8 cellular contexts compared by ENCODE assay signal in the genomic region with DNA sequence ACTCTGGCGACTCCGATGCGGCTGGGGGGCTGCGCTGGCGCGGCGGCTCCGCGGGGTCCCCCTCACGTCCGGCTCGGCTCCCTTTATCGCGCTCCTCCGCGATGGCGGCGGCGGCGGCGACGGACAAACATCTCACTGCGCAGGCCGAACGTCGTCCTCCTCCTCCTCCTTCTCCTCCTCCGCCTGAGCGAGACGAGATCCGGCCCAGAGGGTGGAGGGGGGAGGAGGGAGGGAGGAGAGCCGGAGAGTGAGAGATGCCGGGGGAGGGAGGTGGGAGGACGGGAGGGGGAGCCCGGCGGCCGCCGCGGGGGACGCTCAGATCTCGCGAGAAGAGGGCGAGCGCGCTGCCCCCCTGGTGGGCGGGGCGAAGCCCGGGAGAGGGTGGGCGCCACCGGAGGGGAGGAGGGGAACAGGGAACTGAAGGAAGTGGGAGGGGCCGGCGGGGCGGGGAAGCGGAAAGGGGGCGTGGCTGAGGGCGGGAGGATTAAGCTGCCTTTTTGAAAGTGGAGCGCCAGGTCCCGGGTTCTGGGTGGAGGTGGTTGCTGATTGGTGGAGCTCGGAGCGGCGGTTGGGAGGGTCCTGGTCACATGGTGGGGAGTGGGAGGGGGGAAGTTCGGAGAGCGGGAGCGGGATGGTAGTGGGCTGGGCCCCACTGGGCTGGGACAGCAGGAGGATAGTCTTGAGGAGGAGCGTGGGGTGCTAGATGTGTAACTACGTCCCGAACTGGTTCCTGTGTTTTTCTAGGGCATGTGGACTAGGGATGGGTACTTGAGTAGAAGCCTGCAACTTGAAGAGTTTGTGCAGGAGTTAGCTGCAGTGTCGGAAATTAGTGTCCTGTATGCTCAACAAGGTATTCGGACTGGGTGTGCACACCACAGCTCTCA. TPM values are rescaled to one million over a fixed set of nuclear protein-coding genes. Genes with fewer than 3 reads are reported as not detected.
A peak's percentile ranks its signal among the peaks of the same experiment; 100 is the strongest.
DNase-seq lines count a peak whose midpoint lies in the region; ATAC-seq and TF ChIP-seq lines count a peak whose summit lies in the region.

TSS of gene CUL3 (minus strand) at position 159 of the 884 bp plus-strand sequence. CDS start 354 bp downstream, outside the sequence.

- H2BK15ac ChIP-seq in IMR-90 (ENCODE audit: low read depth, low read length): 0 out of 3 replicates have a peak within 1 kb of the TSS, but pooled peaks have one; percentile 13

- H3K36me3 ChIP-seq in IMR-90 (ENCODE audit: control insufficient read depth, insufficient read depth, low read length) (no peaks in the 10 kb centered on the region), mucosa of descending colon (ENCODE audit: low read depth) (no peaks in the 10 kb centered on the region)

- peak within 1 kb of the TSS; percentile 27; the same call in 1 of the 2 replicates for H4K5ac ChIP-seq in IMR-90 (ENCODE audit: low read depth, low read length)

- H3K9me1 ChIP-seq in IMR-90 (ENCODE audit: insufficient read depth, low read length): 0 out of 2 replicates have a peak, but pooled peaks cover 2% of the 10 kb centered on the region

- H3K4ac ChIP-seq in IMR-90 (ENCODE audit: low read depth, low read length): peak within 1 kb of the TSS; percentile 88

- H3K14ac ChIP-seq in IMR-90 (replicated peaks; ENCODE audit: low read depth, low read length): peak within 1 kb of the TSS; percentile 92

- peak within 1 kb of the TSS; percentile 1 for H3K18ac ChIP-seq in IMR-90 (ENCODE audit: low read depth, low read length)

- TF ChIP-seq CTCF in IMR-90 (conservative IDR thresholded peaks at IDR 0.05; ENCODE audit: low read depth, low read length) (no peak), epithelial cell of esophagus (IDR thresholded peaks at IDR 0.05; ENCODE audit: insufficient read depth, low read depth, low read length, missing control alignments) (no peak), mucosa of descending colon (IDR thresholded peaks at IDR 0.05) (no peak)

- TF ChIP-seq POLR2A in IMR-90 (IDR thresholded peaks at IDR 0.05; ENCODE audit: low read depth, low read length): peak; percentile 90

- H3K27me3 ChIP-seq in IMR-90 (ENCODE audit: control insufficient read depth, insufficient read depth, low read length): no peaks in the 10 kb centered on the region

- H2BK5ac ChIP-seq in IMR-90 (ENCODE audit: low read depth, low read length, poor library complexity, severe bottlenecking): peak within 1 kb of the TSS; percentile 92

- in situ Hi-C loops in IMR-90 (cut with MboI; ENCODE audit: low sequenced_read_pairs): no loop called here

- peaks cover 36% of the 10 kb centered on the region for H4K20me1 ChIP-seq in IMR-90 (ENCODE audit: insufficient read depth, low read length)

- peak within 1 kb of the TSS; percentile 18 to 95; a peak in 2 of 4 replicates for H4K8ac ChIP-seq in IMR-90 (ENCODE audit: low read depth in 2 of 2, low read length in 2 of 2)

- H3K79me1 ChIP-seq in IMR-90 (ENCODE audit: low read depth in 1 of 2, low read length in 2 of 2): peaks cover 0 to 11% of the 10 kb centered on the region in 2 experiments; a peak in 1 of 4 replicates

- peak within 1 kb of the TSS; percentile 21; the same call in 1 of the 2 replicates for H2AK5ac ChIP-seq in IMR-90 (ENCODE audit: low read depth, low read length)

- no TSS peak for BruUV-seq in IMR-90 (replicated peaks; lab: Mats Ljungman, UMichigan)

- TF ChIP-seq RAD21 in IMR-90 (IDR thresholded peaks at IDR 0.05; ENCODE audit: low read length): no peak

- DNase-seq in DMS 273 (lab: John Stamatoyannopoulos, UW; ENCODE audit: unreplicated experiment) (peak; percentile 99), IMR-90 (peak; percentile 96), OCI-M1 (lab: John Stamatoyannopoulos, UW) (peak; percentile 98), activated T-cell treated with anti-CD3 and anti-CD28 coated beads for 24 hours (ENCODE audit: low read depth) (peak; percentile 100), epithelial cell of esophagus (ENCODE audit: low read depth) (peak; percentile 98), mucosa of descending colon (peak; percentile 99 to 100 (median 100))
- peak; percentile 99 for DNase-seq in stimulated activated CD8-positive, alpha-beta memory T cell treated with anti-CD3 and anti-CD28 coated beads, Interleukin-4, amount 100 ng/mL, for 24 hours (ENCODE audit: low read depth)

- H3K27ac ChIP-seq in IMR-90 (ENCODE audit: insufficient read depth, low read length): peak within 1 kb of the TSS; percentile 90

- peak within 1 kb of the TSS; percentile 96 for H2AK9ac ChIP-seq in IMR-90 (replicated peaks; ENCODE audit: low read depth, low read length, poor library complexity)

- intact Hi-C loops in IMR-90 (cut with micrococcal nuclease) (loop anchor here (2.0 to 5.0 kb wide), 3 partner anchors 101 to 417 kb away; no protein-coding TSS in a partner anchor), mucosa of descending colon (cut with DNase I, micrococcal nuclease) (no loop called here)

- peak within 1 kb of the TSS; percentile 78 for H4K91ac ChIP-seq in IMR-90 (ENCODE audit: insufficient read depth, low read depth, low read length)

- dilution Hi-C loops in IMR-90 (cut with HindIII; ENCODE audit: low sequenced_read_pairs, unreplicated experiment): no loop called here

- H3K4me3 ChIP-seq in IMR-90 (ENCODE audit: insufficient read depth, low read depth, low read length): peak within 1 kb of the TSS; percentile 72
- H3K4me3 ChIP-seq in epithelial cell of esophagus (ENCODE audit: low read length): peak within 1 kb of the TSS; percentile 84
- peak within 1 kb of the TSS; percentile 81 for H3K4me3 ChIP-seq in mucosa of descending colon

- H2BK20ac ChIP-seq in IMR-90 (ENCODE audit: low read depth, low read length): peak within 1 kb of the TSS; percentile 67

- peak within 1 kb of the TSS; percentile 76 for H3K56ac ChIP-seq in IMR-90 (ENCODE audit: extremely low read depth, insufficient read depth, low read length)

- H2BK120ac ChIP-seq in IMR-90 (ENCODE audit: low read depth, low read length): peak within 1 kb of the TSS; percentile 68

- ATAC-seq in GM21528 (IDR thresholded peaks at IDR 0.05; ENCODE audit: low FRiP score, unreplicated experiment) (peak; percentile 81), IMR-90 (ENCODE audit: low read depth) (peak; percentile 95), mucosa of descending colon (peak; percentile 98)

- peak within 1 kb of the TSS; percentile 91 for H3K23ac ChIP-seq in IMR-90 (ENCODE audit: low read depth, low read length)

- H3K4me2 ChIP-seq in IMR-90 (ENCODE audit: low read depth, low read length): peak within 1 kb of the TSS; percentile 92

- CTCF ChIA-PET in IMR-90 (lab: Yijun Ruan, JAX): interaction anchor here (0.7 kb wide), 1 partner anchor 173 kb away, joined by 3 read pairs; no protein-coding TSS in a partner anchor

- POLR2A ChIA-PET in IMR-90 (lab: Charles Lee; ENCODE audit: unreplicated experiment): interaction anchor here (0.6 to 1.0 kb wide), 3 partner anchors 15 to 243 kb away, joined by 3 to 11 read pairs (median 4); no protein-coding TSS in a partner anchor

- WGBS in IMR-90 (ENCODE audit: extremely low coverage in 2 of 2, insufficient read length in 1 of 2), 2 experiments: 0% methylated on average over 18 of the region's 68 CpGs; no CpG with 5 or more reads in 1 of the 2 experiments

- no peaks in the 10 kb centered on the region for H3K9me3 ChIP-seq in IMR-90 (ENCODE audit: control insufficient read depth, insufficient read depth, low read length)
- no peaks in the 10 kb centered on the region for H3K9me3 ChIP-seq in mucosa of descending colon

- peak within 1 kb of the TSS; percentile 97 for H2AFZ ChIP-seq in IMR-90 (replicated peaks; ENCODE audit: low read length, poor library complexity)

- peak within 1 kb of the TSS; percentile 84 for H3K9ac ChIP-seq in IMR-90 (ENCODE audit: low read depth, low read length)

- H3K4me1 ChIP-seq in IMR-90 (ENCODE audit: control insufficient read depth, insufficient read depth, low read length) (0 out of 2 replicates have a peak, but pooled peaks cover 2% of the 10 kb centered on the region), mucosa of descending colon (ENCODE audit: low read depth) (peaks cover 18% of the 10 kb centered on the region)

TF ChIP-seq in IMR-90, 13 proteins besides CTCF, POLR2A, EP300 and RAD21:
- TF ChIP-seq, protein P1, sequence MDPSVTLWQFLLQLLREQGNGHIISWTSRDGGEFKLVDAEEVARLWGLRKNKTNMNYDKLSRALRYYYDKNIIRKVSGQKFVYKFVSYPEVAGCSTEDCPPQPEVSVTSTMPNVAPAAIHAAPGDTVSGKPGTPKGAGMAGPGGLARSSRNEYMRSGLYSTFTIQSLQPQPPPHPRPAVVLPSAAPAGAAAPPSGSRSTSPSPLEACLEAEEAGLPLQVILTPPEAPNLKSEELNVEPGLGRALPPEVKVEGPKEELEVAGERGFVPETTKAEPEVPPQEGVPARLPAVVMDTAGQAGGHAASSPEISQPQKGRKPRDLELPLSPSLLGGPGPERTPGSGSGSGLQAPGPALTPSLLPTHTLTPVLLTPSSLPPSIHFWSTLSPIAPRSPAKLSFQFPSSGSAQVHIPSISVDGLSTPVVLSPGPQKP (IDR thresholded peaks at IDR 0.05; ENCODE audit: borderline replicate concordance, low read depth, low read length): no peak
- TF ChIP-seq MXI1 (IDR thresholded peaks at IDR 0.05; ENCODE audit: borderline replicate concordance, low read depth, low read length) (peak; percentile 37; the same call in 1 of the 2 replicates), RCOR1 (IDR thresholded peaks at IDR 0.05; ENCODE audit: insufficient replicate concordance, low read length) (no peak), MAZ (IDR thresholded peaks at IDR 0.05; ENCODE audit: borderline replicate concordance, low read depth, low read length) (peak; percentile 99; the same call in 1 of the 2 replicates), RFX5 (IDR thresholded peaks at IDR 0.05; ENCODE audit: low read depth, low read length) (no peak), NFE2L2 (IDR thresholded peaks at IDR 0.05; ENCODE audit: low read depth, low read length) (no peak), BHLHE40 (IDR thresholded peaks at IDR 0.05; ENCODE audit: low read depth, low read length) (no peak), CHD1 (IDR thresholded peaks at IDR 0.05; ENCODE audit: low read depth, low read length) (no peak)
- TF ChIP-seq, protein P2, sequence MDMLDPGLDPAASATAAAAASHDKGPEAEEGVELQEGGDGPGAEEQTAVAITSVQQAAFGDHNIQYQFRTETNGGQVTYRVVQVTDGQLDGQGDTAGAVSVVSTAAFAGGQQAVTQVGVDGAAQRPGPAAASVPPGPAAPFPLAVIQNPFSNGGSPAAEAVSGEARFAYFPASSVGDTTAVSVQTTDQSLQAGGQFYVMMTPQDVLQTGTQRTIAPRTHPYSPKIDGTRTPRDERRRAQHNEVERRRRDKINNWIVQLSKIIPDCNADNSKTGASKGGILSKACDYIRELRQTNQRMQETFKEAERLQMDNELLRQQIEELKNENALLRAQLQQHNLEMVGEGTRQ (IDR thresholded peaks at IDR 0.05; ENCODE audit: low read depth, low read length): peak; percentile 90
TF ChIP-seq in IMR-90: peak in this region for 3.

RNA-seq across cellular contexts. Expression of gene CUL3, which starts in this region (rescaled TPM):
- total RNA-seq in IMR-90 (2012; rRNA removed) (45.7 and 78.3 TPM in 2 replicates), mucosa of descending colon (10 to 100 TPM; 77.3 to 83.5 (median 79.0) TPM)
- 26.8 and 33.7 TPM in 2 replicates for polyA plus RNA-seq in IMR-90 (2012; rRNA removed)
- polyA plus RNA-seq in IMR-90 (2012; cell fraction: cytosol; rRNA removed): 3.9 and 4.4 TPM in 2 replicates
- polyA plus RNA-seq in IMR-90 (2012; cell fraction: nucleus; rRNA removed; ENCODE audit: low replicate concordance): 4.2 and 37.6 TPM in 2 replicates

Comparison
In these comparisons a context has a peak if more than half of its experiments do, and no peak if none do; other contexts are left out.
1. Peak in every context shown above with its lines: DNase-seq, ATAC-seq, H3K4me3 ChIP-seq and H3K27ac ChIP-seq.